In genomic region chr22:27591060-27591459, GRCh38 we compare ENCODE assay signal across 17 cellular contexts.
DNase-seq lines count a peak whose midpoint lies in the region; ATAC-seq and TF ChIP-seq lines count a peak whose summit lies in the region.
"Had no signal": no experiment of that assay in that cellular context is flagged by ENCODE, and none has a peak within 500 bp of the region (broad histone marks: within the 10 kb centered on the region; RNA-seq: fewer than 3 reads in every experiment).

No MANE protein-coding gene starts in this region.

- H3K36me3 ChIP-seq in testis (ENCODE audit: low read depth, missing control alignments): no peaks in the 10 kb centered on the region

- H3K27me3 ChIP-seq in testis: no peaks in the 10 kb centered on the region

- intact Hi-C loops in left cardiac atrium (cut with DNase I) (no loop called here), cardiac septum (cut with DNase I) (no loop called here), testis (cut with DNase I; ENCODE audit: low total_unique reads) (loop anchor here (10.0 kb wide), 1 partner anchor 56 kb away; no protein-coding TSS in a partner anchor)

- DNase-seq in left cardiac atrium (peak; percentile 56), cardiac septum (ENCODE audit: low spot score) (no peak), astrocyte of the hippocampus (ENCODE audit: low read depth, low spot score) (peak; percentile 38), omental fat pad (ENCODE audit: low spot score) (no peak), testis (peak; percentile 67), hippocampal formation (lab: John Stamatoyannopoulos, UW) (no peak), T1000 (lab: John Stamatoyannopoulos, UW) (no peak), RWPE1 (ENCODE audit: low spot score) (no peak)
- DNase-seq: 8988T; AML-193; Calu3; CD4-positive, alpha-beta T cell; DMS 273 treated with DMSO at 0.1 percent for 48 hours; DMS79; HCEC 1CT; HFFc6 had no signal

- POLR2A ChIA-PET in RWPE1 (lab: Yijun Ruan, JAX; ENCODE audit: low non-redundant PET): no interaction called here

- TF ChIP-seq POLR2A in testis (IDR thresholded peaks at IDR 0.05): no peak

- H3K9me3 ChIP-seq in testis: no peaks in the 10 kb centered on the region

- no peak overlapping the region for H3K27ac ChIP-seq in testis
- no peak overlapping the region for H3K27ac ChIP-seq in RWPE1

- H3K4me3 ChIP-seq in testis: no peak overlapping the region
- H3K4me3 ChIP-seq: GM12878 had no signal

- ATAC-seq in left cardiac atrium (peak; percentile 86 to 92), omental fat pad (ENCODE audit: low FRiP score) (peak; percentile 70)
- ATAC-seq: GM12878 had no signal

- H3K4me1 ChIP-seq in testis: peaks cover 5% of the 10 kb centered on the region

- CTCF ChIA-PET in RWPE1 (lab: Yijun Ruan, JAX): no interaction called here

- 32 to 46% methylated on average over 6 of the region's 6 CpGs for WGBS in testis, 2 donors

- TF ChIP-seq CTCF in omental fat pad (IDR thresholded peaks at IDR 0.05) (no peak), testis (IDR thresholded peaks at IDR 0.05) (no peak), RWPE1 (conservative IDR thresholded peaks at IDR 0.05; ENCODE audit: low read depth) (no peak)

Comparison
In these comparisons a context has a peak if more than half of its experiments do, and no peak if none do; other contexts are left out.
1. DNase-seq: peak in left cardiac atrium (single experiment), astrocyte of the hippocampus (single experiment) and testis (single experiment); none in cardiac septum (single experiment), omental fat pad (single experiment), hippocampal formation (0 of 2), T1000 (single experiment) and RWPE1 (single experiment).